8 cellular contexts compared by ENCODE assay signal in genomic region chr6:159973951-159974350, GRCh38. TPM values are rescaled to one million over a fixed set of nuclear protein-coding genes. Genes with fewer than 3 reads are reported as not detected.
A peak's percentile ranks its signal among the peaks of the same experiment; 100 is the strongest.
DNase-seq lines count a peak whose midpoint lies in the region; ATAC-seq and TF ChIP-seq lines count a peak whose summit lies in the region.

No MANE protein-coding gene starts in this region.

- peak; percentile 50 for ATAC-seq in GM19043 (IDR thresholded peaks at IDR 0.05; ENCODE audit: low read depth, unreplicated experiment)
- peak; percentile 33 for ATAC-seq in HG03196 (IDR thresholded peaks at IDR 0.05; ENCODE audit: unreplicated experiment)
- ATAC-seq in right cardiac atrium = no peak

- TF ChIP-seq POLR2A in Peyer's patch (IDR thresholded peaks at IDR 0.05) = no peak

- H3K27me3 ChIP-seq in right cardiac atrium (ENCODE audit: control insufficient read depth, insufficient read depth) = no peaks in the 10 kb centered on the region
- no peaks in the 10 kb centered on the region for H3K27me3 ChIP-seq in Peyer's patch

- no peak overlapping the region for H3K9ac ChIP-seq in SK-N-MC (ENCODE audit: insufficient read length)

- peaks cover 36 to 41% (median 37%) of the 10 kb centered on the region in 3 donors for H3K27me3 Mint-ChIP-seq in CD14-positive monocyte (ENCODE audit: low read depth in 3 of 3)

- H3K9me3 ChIP-seq in SK-N-MC (ENCODE audit: low read depth, low read length) (no peaks in the 10 kb centered on the region), right cardiac atrium (ENCODE audit: control insufficient read depth, low read length) (no peaks in the 10 kb centered on the region), Peyer's patch (no peaks in the 10 kb centered on the region)

- H3K9me3 Mint-ChIP-seq in CD14-positive monocyte = peaks cover 0 to 3% (median 0%) of the 10 kb centered on the region in 7 donors

- WGBS in right cardiac atrium = 68% methylated on average over 2 of the region's 2 CpGs

- no peaks in the 10 kb centered on the region for H3K36me3 ChIP-seq in SK-N-MC (ENCODE audit: insufficient read depth, low read length)
- H3K36me3 ChIP-seq in Peyer's patch = no peaks in the 10 kb centered on the region

- intact Hi-C loops in CD14-positive monocyte (cut with micrococcal nuclease) = loop anchor here in 1 of 2 donors (10.0 kb wide), 1 partner anchor 279 kb away; the partner anchor contains the start of gene SOD2
- intact Hi-C loops in right cardiac atrium (cut with DNase I) = loop anchor here in 3 of 4 donors (10.0 kb wide), 2 partner anchors 61 to 71 kb away; no protein-coding TSS in a partner anchor

- H3K4me3 Mint-ChIP-seq in CD14-positive monocyte = peak overlapping the region in 1 of 2 donors; percentile 1

- H3K27ac Mint-ChIP-seq in CD14-positive monocyte = peak overlapping the region in 4 of 7 donors; percentile 2 to 55 (median 24)

- H3K4me1 Mint-ChIP-seq in CD14-positive monocyte = peaks cover 73% of the 10 kb centered on the region

- H3K4me1 ChIP-seq in right cardiac atrium (ENCODE audit: control insufficient read depth, insufficient read depth, low read length) = peaks cover 28% of the 10 kb centered on the region
- peaks cover 0 to 50% (median 8%) of the 10 kb centered on the region in 4 donors for H3K4me1 ChIP-seq in Peyer's patch

- DNase-seq in CD14-positive monocyte (ENCODE audit: low spot score) = no peak
- DNase-seq in SK-N-MC (ENCODE audit: low read depth, low spot score) = no peak
- DNase-seq in right cardiac atrium = no peak
- DNase-seq in Peyer's patch = no peak
- DNase-seq in NCI-H526 (lab: John Stamatoyannopoulos, UW) = no peak
- no peak for DNase-seq in activated CD4-positive, alpha-beta T cell treated with anti-CD3 and anti-CD28 coated beads for 1 hour

- no peak for TF ChIP-seq CTCF in CD14-positive monocyte (IDR thresholded peaks at IDR 0.05)
- no peak for TF ChIP-seq CTCF in Peyer's patch (IDR thresholded peaks at IDR 0.05)

- no peak overlapping the region for H3K4me3 ChIP-seq in SK-N-MC
- H3K4me3 ChIP-seq in right cardiac atrium (ENCODE audit: low read length) = no peak overlapping the region
- H3K4me3 ChIP-seq in Peyer's patch = no peak overlapping the region

- H3K27ac ChIP-seq in SK-N-MC (0 out of 2 replicates have a peak overlapping the region, but pooled peaks have one; percentile 38), right cardiac atrium (ENCODE audit: low read length) (peak overlapping the region; percentile 74), Peyer's patch (no peak overlapping the region)

- H3K36me3 Mint-ChIP-seq in CD14-positive monocyte = peaks cover 49 to 65% of the 10 kb centered on the region in 2 donors

RNA-seq across cellular contexts. Expression of gene IGF2R, which starts 5.1 kb away (rescaled TPM):
- polyA plus RNA-seq in CD14-positive monocyte (1 to 10 TPM; 6.9 to 8.2 TPM), right cardiac atrium (19.6 TPM)
- total RNA-seq in right cardiac atrium (10 to 100 TPM; 41.4 to 48.9 (median 46.6) TPM), Peyer's patch (10 to 100 TPM; 48.7 to 86.5 (median 82.3) TPM)

Comparison
In these comparisons a context has a peak if more than half of its experiments do, and no peak if none do; other contexts are left out.
1. ATAC-seq: peak in GM19043 (single experiment) and HG03196 (single experiment); none in right cardiac atrium (0 of 2).
2. H3K27ac ChIP-seq: peak in SK-N-MC (single experiment) and right cardiac atrium (single experiment); none in Peyer's patch (0 of 4).